In genomic region chr5:80408976-80409926, GRCh38 we compare ENCODE assay signal across 8 cellular contexts. TPM values are rescaled to one million over a fixed set of nuclear protein-coding genes. Genes with fewer than 3 reads are reported as not detected.
A peak's percentile ranks its signal among the peaks of the same experiment; 100 is the strongest.
DNase-seq lines count a peak whose midpoint lies in the region; ATAC-seq and TF ChIP-seq lines count a peak whose summit lies in the region.

No MANE protein-coding gene starts in this region.

- H3K27me3 ChIP-seq in BLaER1: no peaks in the 10 kb centered on the region
- no peaks in the 10 kb centered on the region for H3K27me3 ChIP-seq in KMS-11 (ENCODE audit: insufficient read depth, low read depth)

- H2AFZ ChIP-seq in KMS-11 (ENCODE audit: low read depth): peak overlapping the region; percentile 98

- peak overlapping the region; percentile 83 for H3K4me2 ChIP-seq in BLaER1
- peak overlapping the region; percentile 84 for H3K4me2 ChIP-seq in KMS-11

- H3K4me3 ChIP-seq in BLaER1 (peak overlapping the region; percentile 96), KMS-11 (IDR thresholded peaks at IDR 0.05; ENCODE audit: insufficient read depth, low read depth, low read length) (peak overlapping the region; percentile 37), choroid plexus epithelial cell (ENCODE audit: low read depth, low read length) (peak overlapping the region; percentile 89)

- H3K4me1 ChIP-seq in BLaER1 (peaks cover 25% of the 10 kb centered on the region), KMS-11 (ENCODE audit: low read depth, poor library complexity, severe bottlenecking) (peaks cover 22% of the 10 kb centered on the region)

- H3K9me3 Mint-ChIP-seq in naive thymus-derived CD8-positive, alpha-beta T cell: no peaks in the 10 kb centered on the region

- POLR2A ChIA-PET in naive thymus-derived CD8-positive, alpha-beta T cell (lab: Charles Lee): no interaction called here

- H3K9ac ChIP-seq in BLaER1 (peak overlapping the region; percentile 94), KMS-11 (peak overlapping the region; percentile 89; the same call in 1 of the 2 replicates)

- peak overlapping the region in 9 of 10 donors; percentile 12 to 98 (median 70) for H3K27ac Mint-ChIP-seq in naive thymus-derived CD8-positive, alpha-beta T cell

- no peaks in the 10 kb centered on the region for H3K9me3 ChIP-seq in BLaER1

- peaks cover 29% of the 10 kb centered on the region; the same call in 1 of the 2 replicates for H3K79me2 ChIP-seq in KMS-11 (ENCODE audit: insufficient read depth, low read depth)

- ATAC-seq in naive thymus-derived CD8-positive, alpha-beta T cell: no peak
- no peak for ATAC-seq in left lobe of liver

- H3K36me3 ChIP-seq in BLaER1 (peaks cover 17% of the 10 kb centered on the region), KMS-11 (ENCODE audit: insufficient read depth) (no peaks in the 10 kb centered on the region)

- peaks cover 2 to 5% (median 2%) of the 10 kb centered on the region in 3 donors for H3K36me3 Mint-ChIP-seq in naive thymus-derived CD8-positive, alpha-beta T cell

- no peaks in the 10 kb centered on the region for H3K27me3 Mint-ChIP-seq in naive thymus-derived CD8-positive, alpha-beta T cell

- H3K27ac ChIP-seq in BLaER1: no peak overlapping the region
- H3K27ac ChIP-seq in KMS-11: no peak overlapping the region

- peak overlapping the region; percentile 87 to 99 (median 98) for H3K4me3 Mint-ChIP-seq in naive thymus-derived CD8-positive, alpha-beta T cell

- H4K20me1 ChIP-seq in BLaER1 (peaks cover 12% of the 10 kb centered on the region; the same call in 1 of the 2 replicates), KMS-11 (ENCODE audit: insufficient read depth) (no peaks in the 10 kb centered on the region)

- TF ChIP-seq CTCF in KMS-11 (conservative IDR thresholded peaks at IDR 0.05; ENCODE audit: low read depth, low read length): no peak
- TF ChIP-seq CTCF in choroid plexus epithelial cell (conservative IDR thresholded peaks at IDR 0.05; ENCODE audit: low read depth, low read length): no peak

- DNase-seq in choroid plexus epithelial cell (ENCODE audit: low read depth) (peak; percentile 39), left lobe of liver (ENCODE audit: low spot score) (no peak), COLO668 (lab: John Stamatoyannopoulos, UW; ENCODE audit: unreplicated experiment) (no peak), HK-2 (ENCODE audit: unreplicated experiment) (no peak), SHP77 treated with DMSO at 0.1 percent for 48 hours (lab: John Stamatoyannopoulos, UW) (no peak)
- no peak for DNase-seq in naive thymus-derived CD8-positive, alpha-beta T cell

- H3K4me1 Mint-ChIP-seq in naive thymus-derived CD8-positive, alpha-beta T cell: peaks cover 8 to 41% (median 27%) of the 10 kb centered on the region in 4 donors

RNA-seq across cellular contexts. Expression of gene ZFYVE16, which starts 1.4 kb away (rescaled TPM):
- 10 to 100 TPM; 22.4 to 27.0 TPM for total RNA-seq in naive thymus-derived CD8-positive, alpha-beta T cell
- polyA plus RNA-seq in naive thymus-derived CD8-positive, alpha-beta T cell: 1 to 10 TPM; 1.7 to 4.1 (median 2.5) TPM
- 16.1 TPM for total RNA-seq in left lobe of liver

Comparison
In these comparisons a context has a peak if more than half of its experiments do, and no peak if none do; other contexts are left out.
1. H3K4me3 ChIP-seq: peak in every context shown above with its lines; median percentile 96 in BLaER1; 89 in choroid plexus epithelial cell; 37 in KMS-11.